Comparison of ENCODE assay signal across 8 cellular contexts in the genomic region with DNA sequence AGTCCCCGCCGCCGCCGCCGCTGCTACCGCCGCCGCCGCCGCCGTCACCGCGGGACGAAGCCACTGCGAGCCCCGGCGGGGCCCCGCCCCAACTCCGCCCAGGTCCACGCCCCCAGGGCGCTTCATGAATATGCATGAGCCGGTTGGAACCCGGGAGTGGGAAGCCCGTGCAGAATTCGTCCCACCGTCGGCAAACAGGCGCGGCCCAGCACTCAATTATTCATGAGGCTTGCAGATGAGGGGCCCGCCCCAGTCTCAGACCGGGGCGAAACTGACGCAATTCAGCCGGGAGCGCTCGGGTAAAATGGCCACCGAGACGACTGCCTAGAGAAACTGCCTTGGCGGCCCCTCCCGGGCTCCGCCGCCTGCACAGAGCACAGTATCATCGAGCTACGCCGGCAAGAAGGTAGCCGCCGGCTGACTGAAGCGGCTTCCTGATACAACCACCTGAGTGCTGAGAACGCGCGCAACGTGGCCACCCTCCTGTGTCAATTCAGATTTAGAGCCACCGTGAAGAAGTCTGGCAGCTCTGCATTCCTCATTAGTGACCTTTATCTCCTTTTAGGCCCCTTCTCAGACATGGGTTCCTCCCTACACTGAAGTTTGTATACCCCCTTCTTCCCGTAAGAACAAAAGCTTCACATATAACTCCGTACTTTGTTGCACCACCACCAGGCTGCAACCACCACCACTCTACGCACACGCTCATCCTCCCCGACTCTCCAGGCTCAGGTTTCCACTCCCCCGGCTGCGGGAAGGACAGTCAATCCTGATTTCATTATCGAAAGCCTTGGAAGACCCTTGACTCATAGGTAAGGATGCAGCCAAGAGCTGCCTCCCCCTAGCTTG. TPM values are rescaled to one million over a fixed set of nuclear protein-coding genes. Genes with fewer than 3 reads are reported as not detected.
DNase-seq lines count a peak whose midpoint lies in the region; ATAC-seq and TF ChIP-seq lines count a peak whose summit lies in the region.

A gene with protein sequence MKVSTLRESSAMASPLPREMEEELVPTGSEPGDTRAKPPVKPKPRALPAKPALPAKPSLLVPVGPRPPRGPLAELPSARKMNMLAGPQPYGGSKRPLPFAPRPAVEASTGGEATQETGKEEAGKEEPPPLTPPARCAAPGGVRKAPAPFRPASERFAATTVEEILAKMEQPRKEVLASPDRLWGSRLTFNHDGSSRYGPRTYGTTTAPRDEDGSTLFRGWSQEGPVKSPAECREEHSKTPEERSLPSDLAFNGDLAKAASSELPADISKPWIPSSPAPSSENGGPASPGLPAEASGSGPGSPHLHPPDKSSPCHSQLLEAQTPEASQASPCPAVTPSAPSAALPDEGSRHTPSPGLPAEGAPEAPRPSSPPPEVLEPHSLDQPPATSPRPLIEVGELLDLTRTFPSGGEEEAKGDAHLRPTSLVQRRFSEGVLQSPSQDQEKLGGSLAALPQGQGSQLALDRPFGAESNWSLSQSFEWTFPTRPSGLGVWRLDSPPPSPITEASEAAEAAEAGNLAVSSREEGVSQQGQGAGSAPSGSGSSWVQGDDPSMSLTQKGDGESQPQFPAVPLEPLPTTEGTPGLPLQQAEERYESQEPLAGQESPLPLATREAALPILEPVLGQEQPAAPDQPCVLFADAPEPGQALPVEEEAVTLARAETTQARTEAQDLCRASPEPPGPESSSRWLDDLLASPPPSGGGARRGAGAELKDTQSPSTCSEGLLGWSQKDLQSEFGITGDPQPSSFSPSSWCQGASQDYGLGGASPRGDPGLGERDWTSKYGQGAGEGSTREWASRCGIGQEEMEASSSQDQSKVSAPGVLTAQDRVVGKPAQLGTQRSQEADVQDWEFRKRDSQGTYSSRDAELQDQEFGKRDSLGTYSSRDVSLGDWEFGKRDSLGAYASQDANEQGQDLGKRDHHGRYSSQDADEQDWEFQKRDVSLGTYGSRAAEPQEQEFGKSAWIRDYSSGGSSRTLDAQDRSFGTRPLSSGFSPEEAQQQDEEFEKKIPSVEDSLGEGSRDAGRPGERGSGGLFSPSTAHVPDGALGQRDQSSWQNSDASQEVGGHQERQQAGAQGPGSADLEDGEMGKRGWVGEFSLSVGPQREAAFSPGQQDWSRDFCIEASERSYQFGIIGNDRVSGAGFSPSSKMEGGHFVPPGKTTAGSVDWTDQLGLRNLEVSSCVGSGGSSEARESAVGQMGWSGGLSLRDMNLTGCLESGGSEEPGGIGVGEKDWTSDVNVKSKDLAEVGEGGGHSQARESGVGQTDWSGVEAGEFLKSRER (N-terminal part only) (minus strand): TSS at position 67 of the 849 bp plus-strand sequence. CDS start 3,067 bp downstream, outside the sequence.

- H3K9me3 Mint-ChIP-seq in IgD-negative memory B cell, result no peaks in the 10 kb centered on the region

- H3K4me1 Mint-ChIP-seq in IgD-negative memory B cell, result peaks cover 15 to 21% (median 17%) of the 10 kb centered on the region in 3 donors

- H3K79me2 ChIP-seq in PC-9 (ENCODE audit: low read depth), result peaks cover 35% of the 10 kb centered on the region

- CTCF ChIA-PET in PC-9 (lab: Charles Lee), result interaction anchor here (0.6 kb wide), 1 partner anchor 31 kb away, joined by 12 read pairs; no protein-coding TSS in a partner anchor

- no peaks in the 10 kb centered on the region for H3K27me3 ChIP-seq in PC-9 (ENCODE audit: insufficient read depth, low read depth)

- H3K9me3 ChIP-seq in PC-9 (ENCODE audit: insufficient read depth, low read depth) (no peaks in the 10 kb centered on the region), mucosa of descending colon (no peaks in the 10 kb centered on the region)

- H3K36me3 Mint-ChIP-seq in IgD-negative memory B cell, result peaks cover 5% of the 10 kb centered on the region

- peaks cover 2% of the 10 kb centered on the region for H3K27me3 Mint-ChIP-seq in IgD-negative memory B cell

- peak within 1 kb of the TSS; percentile 98 for H3K4me2 ChIP-seq in PC-9

- peak within 1 kb of the TSS; percentile 74 for H2AFZ ChIP-seq in PC-9

- intact Hi-C loops in PC-9 (cut with micrococcal nuclease; ENCODE audit: unreplicated experiment), result loop anchor here (1.0 to 10.0 kb wide), 5 partner anchors 10 to 1254 kb away; a partner anchor contains a TSS
- intact Hi-C loops in mucosa of descending colon (cut with DNase I, micrococcal nuclease), result no loop called here

- peak within 1 kb of the TSS; percentile 86 to 99 (median 95) for H3K4me3 Mint-ChIP-seq in IgD-negative memory B cell

- peaks cover 61% of the 10 kb centered on the region for H3F3A ChIP-seq in PC-9 (ENCODE audit: insufficient read depth, low read depth)

- H3K4me1 ChIP-seq in PC-9 (replicated peaks; ENCODE audit: insufficient read depth) (peaks cover 49% of the 10 kb centered on the region), mucosa of descending colon (ENCODE audit: low read depth) (peaks cover 48% of the 10 kb centered on the region)

- TF ChIP-seq CTCF in PC-9 (conservative IDR thresholded peaks at IDR 0.05) (no peak), mucosa of descending colon (IDR thresholded peaks at IDR 0.05) (no peak)

- POLR2A ChIA-PET in PC-9 (lab: Charles Lee; ENCODE audit: unreplicated experiment), result interaction anchor here (0.5 to 1.8 kb wide), 8 partner anchors 10 to 188 kb away, joined by 3 to 10 read pairs (median 5); a partner anchor contains a TSS

- peak; percentile 94 for DNase-seq in DMS153 (lab: John Stamatoyannopoulos, UW)
- peak; percentile 94 to 99 for DNase-seq in PC-9
- DNase-seq in activated T-cell treated with anti-CD3 and anti-CD28 coated beads, Interleukin-2, amount 50 U/mL, for 1 hour, result peak; percentile 93
- DNase-seq in epithelial cell of prostate (ENCODE audit: low read depth, low spot score), result peak; percentile 88
- peak; percentile 98 for DNase-seq in mucosa of descending colon
- peak; percentile 77 for DNase-seq in stimulated activated CD8-positive, alpha-beta memory T cell treated with anti-CD3 and anti-CD28 coated beads, Interleukin-4, amount 100 ng/mL, for 1 hour (ENCODE audit: low read depth in 2 of 2, low spot score in 1 of 2)

- H3K27ac ChIP-seq in PC-9 (peak within 1 kb of the TSS; percentile 93), epithelial cell of prostate (peak within 1 kb of the TSS; percentile 99)

- peak within 1 kb of the TSS; percentile 57 for H3K4me3 ChIP-seq in PC-9
- peak within 1 kb of the TSS; percentile 77 for H3K4me3 ChIP-seq in mucosa of descending colon

- H3K9me2 ChIP-seq in PC-9 (ENCODE audit: insufficient read depth), result no peaks in the 10 kb centered on the region

- ATAC-seq in GM21529 (IDR thresholded peaks at IDR 0.05; ENCODE audit: unreplicated experiment) (peak; percentile 89), mucosa of descending colon (peak; percentile 81)

- H3K36me3 ChIP-seq in PC-9 (ENCODE audit: low read depth) (peaks cover 36% of the 10 kb centered on the region), mucosa of descending colon (ENCODE audit: low read depth) (peaks cover 5% of the 10 kb centered on the region)

- H4K20me1 ChIP-seq in PC-9 (ENCODE audit: insufficient read depth), result peaks cover 33% of the 10 kb centered on the region; the same call in 1 of the 2 replicates

- BruUV-seq in PC-9 (replicated peaks; lab: Mats Ljungman, UMichigan), result TSS peak; percentile 83

- H3K27ac Mint-ChIP-seq in IgD-negative memory B cell, result peak within 1 kb of the TSS; percentile 95 to 100 (median 96)

RNA-seq across cellular contexts. Expression of the gene that starts here (rescaled TPM):
- 5.5 TPM for polyA plus RNA-seq in IgD-negative memory B cell
- total RNA-seq in PC-9 (2021) (181 and 218 TPM in 2 replicates), mucosa of descending colon (100 to 1,000 TPM in 1 of 3 donors, 10 to 100 TPM in 2; 90.0 to 149 (median 94.3) TPM)

Comparison
In these comparisons a context has a peak if more than half of its experiments do, and no peak if none do; other contexts are left out.
1. Peak in every context shown above with its lines: DNase-seq, ATAC-seq, H3K4me3 ChIP-seq and H3K27ac ChIP-seq.